Comparison of ENCODE assay signal across 2 cellular contexts in genomic region chr4:93829531-93830089, GRCh38.
TF ChIP-seq lines count a peak whose summit lies in the region.

No MANE protein-coding gene starts in this region.

TF ChIP-seq in A549, 52 proteins besides CTCF, POLR2A, EP300 and RAD21 (continued from another document):
- TF ChIP-seq CHD4 (IDR thresholded peaks at IDR 0.05; ENCODE audit: borderline replicate concordance): no peak
- no peak for TF ChIP-seq USF2 (IDR thresholded peaks at IDR 0.05)
- no peak for TF ChIP-seq RARB (CRISPR knock-in tag; IDR thresholded peaks at IDR 0.05)
- no peak for TF ChIP-seq BHLHE40 (IDR thresholded peaks at IDR 0.05; ENCODE audit: low read depth, low read length)
- TF ChIP-seq HDAC2 (IDR thresholded peaks at IDR 0.05): no peak
- no peak for TF ChIP-seq ZNF302 (CRISPR knock-in tag; IDR thresholded peaks at IDR 0.05)
TF ChIP-seq in A549: peak in this region for 0.

TF ChIP-seq in HepG2, 621 proteins besides CTCF, POLR2A, EP300 and RAD21:
- TF ChIP-seq ZNF550 (CRISPR knock-in tag; IDR thresholded peaks at IDR 0.05; ENCODE audit: borderline replicate concordance): no peak
- TF ChIP-seq ZNF484 (CRISPR knock-in tag; IDR thresholded peaks at IDR 0.05; ENCODE audit: borderline replicate concordance, low read depth): no peak
- no peak for TF ChIP-seq ZNF331 (CRISPR knock-in tag; IDR thresholded peaks at IDR 0.05)
- TF ChIP-seq ZNF558 (CRISPR knock-in tag; IDR thresholded peaks at IDR 0.05; ENCODE audit: borderline replicate concordance): no peak
- no peak for TF ChIP-seq GABPB1 (CRISPR knock-in tag; IDR thresholded peaks at IDR 0.05)
- TF ChIP-seq ZBTB42 (CRISPR knock-in tag; IDR thresholded peaks at IDR 0.05): no peak
- TF ChIP-seq IRX3 (CRISPR knock-in tag; IDR thresholded peaks at IDR 0.05; ENCODE audit: borderline replicate concordance, low read depth): no peak
- no peak for TF ChIP-seq ZNF83 (CRISPR knock-in tag; IDR thresholded peaks at IDR 0.05; ENCODE audit: borderline replicate concordance)
- TF ChIP-seq ZNF619 (CRISPR knock-in tag; IDR thresholded peaks at IDR 0.05): no peak
- no peak for TF ChIP-seq FOXM1 (CRISPR knock-in tag; IDR thresholded peaks at IDR 0.05)
- TF ChIP-seq FLYWCH1 (CRISPR knock-in tag; IDR thresholded peaks at IDR 0.05): no peak
- TF ChIP-seq BATF2 (CRISPR knock-in tag; IDR thresholded peaks at IDR 0.05): no peak
